ENCODE assay signal across 1 cellular context in genomic region chr2:99490088-99491065, GRCh38.
A peak's percentile ranks its signal among the peaks of the same experiment; 100 is the strongest.
TF ChIP-seq lines count a peak whose summit lies in the region.

No MANE protein-coding gene starts in this region.

TF ChIP-seq in HepG2, 621 proteins besides CTCF, POLR2A, EP300 and RAD21 (continued from another document and continues in another):
- TF ChIP-seq ZBTB10 (CRISPR knock-in tag; IDR thresholded peaks at IDR 0.05; ENCODE audit: borderline replicate concordance) (no peak), HOMEZ (CRISPR knock-in tag; IDR thresholded peaks at IDR 0.05; ENCODE audit: low read depth) (no peak; the same call in 1 of the 2 replicates), HCFC1 (IDR thresholded peaks at IDR 0.05; ENCODE audit: low read depth, low read length) (0 out of 2 replicates have a peak, but pooled peaks have one; percentile 19), TCF7 (IDR thresholded peaks at IDR 0.05; ENCODE audit: low read depth) (no peak), ZKSCAN5 (CRISPR knock-in tag; IDR thresholded peaks at IDR 0.05) (no peak), NONO (IDR thresholded peaks at IDR 0.05) (no peak), NONO (CRISPR knock-in tag; conservative IDR thresholded peaks at IDR 0.05) (peak; percentile 92), PRDM10 (CRISPR knock-in tag; IDR thresholded peaks at IDR 0.05; ENCODE audit: low read depth) (no peak), ZBTB44 (CRISPR knock-in tag; IDR thresholded peaks at IDR 0.05) (peak; percentile 39; the same call in 1 of the 2 replicates), NFAT5 (CRISPR knock-in tag; IDR thresholded peaks at IDR 0.05) (0 out of 2 replicates have a peak, but pooled peaks have one; percentile 13), ZNF816 (CRISPR knock-in tag; IDR thresholded peaks at IDR 0.05; ENCODE audit: borderline replicate concordance) (no peak; the same call in 1 of the 2 replicates), MAFG (CRISPR knock-in tag; IDR thresholded peaks at IDR 0.05) (no peak), REPIN1 (CRISPR knock-in tag; IDR thresholded peaks at IDR 0.05; ENCODE audit: borderline replicate concordance, low read depth) (peak; percentile 91), PTBP1 (IDR thresholded peaks at IDR 0.05; ENCODE audit: low read depth, low read length, poor library complexity, severe bottlenecking) (no peak), ZNF282 (IDR thresholded peaks at IDR 0.05; ENCODE audit: partially characterized antibody) (no peak), MYC (CRISPR knock-in tag; IDR thresholded peaks at IDR 0.05; ENCODE audit: borderline replicate concordance) (peak; percentile 90), ZMYM2 (CRISPR knock-in tag; IDR thresholded peaks at IDR 0.05) (peak; percentile 74; the same call in 1 of the 2 replicates), MXD3 (CRISPR knock-in tag; IDR thresholded peaks at IDR 0.05) (peak; percentile 92), ZSCAN12 (CRISPR knock-in tag; IDR thresholded peaks at IDR 0.05) (peak; percentile 28; the same call in 1 of the 2 replicates), ZNF720 (CRISPR knock-in tag; IDR thresholded peaks at IDR 0.05) (no peak), RXRB (CRISPR knock-in tag; IDR thresholded peaks at IDR 0.05; ENCODE audit: borderline replicate concordance) (no peak; the same call in none of the 2 replicates), ZNF253 (CRISPR knock-in tag; IDR thresholded peaks at IDR 0.05; ENCODE audit: borderline replicate concordance) (no peak), WIZ (CRISPR knock-in tag; IDR thresholded peaks at IDR 0.05) (peak; percentile 67), MED8 (CRISPR knock-in tag; IDR thresholded peaks at IDR 0.05; ENCODE audit: insufficient replicate concordance) (peak; percentile 45), ERF (CRISPR knock-in tag; IDR thresholded peaks at IDR 0.05) (peak; percentile 96), PAF1 (CRISPR knock-in tag; IDR thresholded peaks at IDR 0.05) (no peak), ZUFSP (CRISPR knock-in tag; IDR thresholded peaks at IDR 0.05; ENCODE audit: borderline replicate concordance) (no peak), ZNF75D (CRISPR knock-in tag; IDR thresholded peaks at IDR 0.05; ENCODE audit: borderline replicate concordance) (no peak), ZNF570 (CRISPR knock-in tag; IDR thresholded peaks at IDR 0.05; ENCODE audit: borderline replicate concordance) (no peak), GZF1 (CRISPR knock-in tag; IDR thresholded peaks at IDR 0.05) (0 out of 2 replicates have a peak, but pooled peaks have one; percentile 52), NFYC (CRISPR knock-in tag; IDR thresholded peaks at IDR 0.05) (peak; percentile 27; the same call in 1 of the 2 replicates), HNF4A (CRISPR knock-in tag; IDR thresholded peaks at IDR 0.05) (no peak; the same call in 1 of the 2 replicates), ZNF589 (CRISPR knock-in tag; conservative IDR thresholded peaks at IDR 0.05) (peak; percentile 74), KLF11 (CRISPR knock-in tag; IDR thresholded peaks at IDR 0.05) (0 out of 2 replicates have a peak, but pooled peaks have one; percentile 46), MXD4 (CRISPR knock-in tag; IDR thresholded peaks at IDR 0.05) (peak; percentile 84; the same call in 1 of the 2 replicates), ZNF615 (CRISPR knock-in tag; IDR thresholded peaks at IDR 0.05; ENCODE audit: borderline replicate concordance) (no peak), BCLAF1 (IDR thresholded peaks at IDR 0.05) (no peak), ZNF597 (CRISPR knock-in tag; IDR thresholded peaks at IDR 0.05) (no peak), ARID2 (CRISPR knock-in tag; IDR thresholded peaks at IDR 0.05; ENCODE audit: borderline replicate concordance) (no peak)
